26 cellular contexts compared by ENCODE assay signal in genomic region chr11:15163136-15163535, GRCh38. TPM values are rescaled to one million over a fixed set of nuclear protein-coding genes. Genes with fewer than 3 reads are reported as not detected.
"Had no signal": no experiment of that assay in that cellular context is flagged by ENCODE, and none has a peak within 500 bp of the region (broad histone marks: within the 10 kb centered on the region; RNA-seq: fewer than 3 reads in every experiment).

No MANE protein-coding gene starts in this region.

- H3K36me3 ChIP-seq: left ventricle myocardium inferior, pancreas, prostate gland, suprapubic skin, thoracic aorta, tibial artery, upper lobe of right lung had no signal

- ATAC-seq: mucosa of descending colon; naive thymus-derived CD4-positive, alpha-beta T cell; natural killer cell treated with Interleukin-12 subunit alpha and Interleukin-12 subunit beta and Interleukin-15 and Interleukin-18, amount 100 ng/mL, for 72 hours; pancreas; right cardiac atrium; sciatic nerve; stimulated activated effector memory CD8-positive, alpha-beta T cell treated with anti-CD3 and anti-CD28 coated beads, Interleukin-12 subunit alpha, Interleukin-12 subunit beta, amount 100 ng/mL, for 72 hours; upper lobe of right lung had no signal

- DNase-seq: left ventricle myocardium inferior; midbrain; mucosa of descending colon; naive thymus-derived CD4-positive, alpha-beta T cell; nucleus accumbens; pancreas; posterior cingulate gyrus; retina; right cardiac atrium; stimulated activated CD4-positive, alpha-beta T cell treated with anti-CD3 and anti-CD28 coated beads, Interleukin-4, amount 100 ng/mL, for 24 hours; stimulated activated naive CD4-positive, alpha-beta T cell; tibial artery; upper lobe of right lung had no signal

- H3K9me3 ChIP-seq: left ventricle myocardium inferior, mucosa of descending colon, pancreas, prostate gland, suprapubic skin, thoracic aorta, tibial artery, upper lobe of right lung had no signal

- FAIRE-seq: pancreas, urothelium cell line had no signal

- H3K4me1 ChIP-seq: left ventricle myocardium inferior, pancreas, prostate gland, suprapubic skin, tibial artery, upper lobe of right lung had no signal

- H3K4me3 ChIP-seq: hepatocyte, left ventricle myocardium inferior, mucosa of descending colon, pancreas, prostate gland, skin epidermis, suprapubic skin, thoracic aorta, tibial artery, upper lobe of right lung had no signal

- H3K27ac ChIP-seq: hepatocyte, left ventricle myocardium inferior, pancreas, prostate gland, skin epidermis, suprapubic skin, thoracic aorta, tibial artery, upper lobe of right lung had no signal

- H3K4me2 ChIP-seq: hepatocyte had no signal

- H2AFZ ChIP-seq: hepatocyte had no signal

- H3K27me3 ChIP-seq: hepatocyte, pancreas, suprapubic skin, tibial artery, upper lobe of right lung had no signal

RNA-seq across cellular contexts. Expression of gene INSC, which starts 48.4 kb away (rescaled TPM):
- total RNA-seq: lung microvascular endothelial cell, mesenteric fat pad, myocyte, subcutaneous adipose tissue had no signal
- polyA plus RNA-seq: hepatocyte had no signal
